Comparison of ENCODE assay signal across 1 cellular context in the genomic region with DNA sequence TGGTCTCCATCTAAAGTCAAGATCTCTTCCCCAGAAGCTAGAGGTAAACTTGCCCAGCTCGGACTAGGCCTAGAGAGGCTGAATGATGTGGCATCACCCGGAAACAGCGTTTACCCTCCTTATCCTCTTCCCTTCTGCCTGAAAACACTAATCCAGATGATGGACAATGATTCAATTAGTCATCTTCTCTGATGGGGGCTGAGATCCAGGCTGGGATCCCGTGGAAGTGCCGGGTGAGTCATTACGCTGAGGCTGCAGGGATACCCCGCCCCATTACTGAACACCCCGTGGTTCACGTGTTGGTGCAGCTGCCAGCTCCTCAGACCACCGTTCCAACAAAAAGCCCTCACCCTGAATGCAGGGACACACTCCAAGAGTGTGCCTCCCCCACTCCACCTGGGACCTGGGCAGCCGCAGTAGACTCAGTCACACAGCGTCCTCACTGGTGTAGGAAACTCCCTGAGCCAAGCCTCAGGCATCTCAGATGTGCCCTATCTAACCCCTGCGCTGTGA.
TF ChIP-seq lines count a peak whose summit lies in the region.

No MANE protein-coding gene starts in this region.

TF ChIP-seq in WTC11, 78 proteins besides CTCF, POLR2A, EP300 and RAD21:
- TF ChIP-seq, protein P1, sequence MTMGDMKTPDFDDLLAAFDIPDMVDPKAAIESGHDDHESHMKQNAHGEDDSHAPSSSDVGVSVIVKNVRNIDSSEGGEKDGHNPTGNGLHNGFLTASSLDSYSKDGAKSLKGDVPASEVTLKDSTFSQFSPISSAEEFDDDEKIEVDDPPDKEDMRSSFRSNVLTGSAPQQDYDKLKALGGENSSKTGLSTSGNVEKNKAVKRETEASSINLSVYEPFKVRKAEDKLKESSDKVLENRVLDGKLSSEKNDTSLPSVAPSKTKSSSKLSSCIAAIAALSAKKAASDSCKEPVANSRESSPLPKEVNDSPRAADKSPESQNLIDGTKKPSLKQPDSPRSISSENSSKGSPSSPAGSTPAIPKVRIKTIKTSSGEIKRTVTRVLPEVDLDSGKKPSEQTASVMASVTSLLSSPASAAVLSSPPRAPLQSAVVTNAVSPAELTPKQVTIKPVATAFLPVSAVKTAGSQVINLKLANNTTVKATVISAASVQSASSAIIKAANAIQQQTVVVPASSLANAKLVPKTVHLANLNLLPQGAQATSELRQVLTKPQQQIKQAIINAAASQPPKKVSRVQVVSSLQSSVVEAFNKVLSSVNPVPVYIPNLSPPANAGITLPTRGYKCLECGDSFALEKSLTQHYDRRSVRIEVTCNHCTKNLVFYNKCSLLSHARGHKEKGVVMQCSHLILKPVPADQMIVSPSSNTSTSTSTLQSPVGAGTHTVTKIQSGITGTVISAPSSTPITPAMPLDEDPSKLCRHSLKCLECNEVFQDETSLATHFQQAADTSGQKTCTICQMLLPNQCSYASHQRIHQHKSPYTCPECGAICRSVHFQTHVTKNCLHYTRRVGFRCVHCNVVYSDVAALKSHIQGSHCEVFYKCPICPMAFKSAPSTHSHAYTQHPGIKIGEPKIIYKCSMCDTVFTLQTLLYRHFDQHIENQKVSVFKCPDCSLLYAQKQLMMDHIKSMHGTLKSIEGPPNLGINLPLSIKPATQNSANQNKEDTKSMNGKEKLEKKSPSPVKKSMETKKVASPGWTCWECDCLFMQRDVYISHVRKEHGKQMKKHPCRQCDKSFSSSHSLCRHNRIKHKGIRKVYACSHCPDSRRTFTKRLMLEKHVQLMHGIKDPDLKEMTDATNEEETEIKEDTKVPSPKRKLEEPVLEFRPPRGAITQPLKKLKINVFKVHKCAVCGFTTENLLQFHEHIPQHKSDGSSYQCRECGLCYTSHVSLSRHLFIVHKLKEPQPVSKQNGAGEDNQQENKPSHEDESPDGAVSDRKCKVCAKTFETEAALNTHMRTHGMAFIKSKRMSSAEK (CRISPR knock-in tag; IDR thresholded peaks at IDR 0.05; ENCODE audit: borderline replicate concordance), result no peak
